In the genomic region with DNA sequence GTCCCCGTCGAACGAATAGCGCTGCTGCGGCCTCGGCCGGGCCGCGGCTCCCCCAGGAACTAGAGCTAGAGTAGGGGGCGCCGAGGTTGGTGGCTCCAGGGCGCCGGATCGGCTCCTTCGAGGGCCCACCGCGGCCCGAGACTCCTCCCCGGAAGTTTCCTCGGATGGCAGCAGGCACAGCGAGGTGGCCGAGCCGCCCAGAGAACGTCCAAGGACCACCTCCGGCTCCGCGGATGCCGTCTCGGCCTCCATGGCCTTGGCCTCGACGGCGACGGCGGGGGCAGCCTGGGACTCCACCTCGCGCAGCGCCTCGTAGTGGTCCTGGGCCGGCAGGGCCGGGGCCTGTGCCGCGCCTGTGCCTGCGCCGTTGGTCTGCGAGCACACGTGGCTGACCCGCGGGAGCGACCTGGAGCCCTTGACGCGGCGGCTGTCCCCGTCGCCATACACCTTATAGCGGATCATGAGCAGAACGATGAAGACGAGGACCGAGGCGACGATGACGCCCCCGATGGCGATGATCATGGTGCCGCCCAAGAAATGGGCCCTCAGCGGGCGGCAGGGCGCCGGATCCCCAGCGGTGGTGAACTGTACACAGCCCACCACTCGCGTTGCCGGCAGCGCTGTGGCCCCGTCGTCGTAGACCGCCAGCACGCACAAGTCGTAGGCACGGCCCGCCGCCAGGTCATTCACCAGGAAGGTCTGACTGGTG, we compare ENCODE assay signal across 1 cellular context.
TF ChIP-seq lines count a peak whose summit lies in the region.

No MANE protein-coding gene starts in this region.

TF ChIP-seq in A549, 52 proteins besides CTCF, POLR2A, EP300 and RAD21 (continued from another document):
- TF ChIP-seq, protein P1, sequence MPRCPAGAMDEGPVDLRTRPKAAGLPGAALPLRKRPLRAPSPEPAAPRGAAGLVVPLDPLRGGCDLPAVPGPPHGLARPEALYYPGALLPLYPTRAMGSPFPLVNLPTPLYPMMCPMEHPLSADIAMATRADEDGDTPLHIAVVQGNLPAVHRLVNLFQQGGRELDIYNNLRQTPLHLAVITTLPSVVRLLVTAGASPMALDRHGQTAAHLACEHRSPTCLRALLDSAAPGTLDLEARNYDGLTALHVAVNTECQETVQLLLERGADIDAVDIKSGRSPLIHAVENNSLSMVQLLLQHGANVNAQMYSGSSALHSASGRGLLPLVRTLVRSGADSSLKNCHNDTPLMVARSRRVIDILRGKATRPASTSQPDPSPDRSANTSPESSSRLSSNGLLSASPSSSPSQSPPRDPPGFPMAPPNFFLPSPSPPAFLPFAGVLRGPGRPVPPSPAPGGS (IDR thresholded peaks at IDR 0.05) = no peak
- TF ChIP-seq RNF2 (IDR thresholded peaks at IDR 0.05; ENCODE audit: borderline replicate concordance, low read depth) = no peak
- no peak for TF ChIP-seq KDM5A (IDR thresholded peaks at IDR 0.05)
- no peak for TF ChIP-seq CEBPB (IDR thresholded peaks at IDR 0.05)
- TF ChIP-seq CHD4 (IDR thresholded peaks at IDR 0.05; ENCODE audit: borderline replicate concordance) = no peak
- no peak for TF ChIP-seq TFCP2L1 (CRISPR knock-in tag; IDR thresholded peaks at IDR 0.05)
- no peak for TF ChIP-seq FOXS1 (CRISPR knock-in tag; IDR thresholded peaks at IDR 0.05)
- no peak for TF ChIP-seq JUN (IDR thresholded peaks at IDR 0.05)
- TF ChIP-seq CBX2 (IDR thresholded peaks at IDR 0.05; ENCODE audit: borderline replicate concordance, low read depth) = no peak
- TF ChIP-seq ATOH8 (CRISPR knock-in tag; IDR thresholded peaks at IDR 0.05; ENCODE audit: low read depth) = no peak
- TF ChIP-seq ELK1 (IDR thresholded peaks at IDR 0.05; ENCODE audit: low read depth, low read length) = no peak
- no peak for TF ChIP-seq EHF (CRISPR knock-in tag; IDR thresholded peaks at IDR 0.05)
- TF ChIP-seq NPAS2 (CRISPR knock-in tag; IDR thresholded peaks at IDR 0.05; ENCODE audit: borderline replicate concordance) = no peak
- TF ChIP-seq SMC3 (IDR thresholded peaks at IDR 0.05) = no peak
- TF ChIP-seq USF2 (IDR thresholded peaks at IDR 0.05) = no peak
- TF ChIP-seq ZSCAN20 (CRISPR knock-in tag; IDR thresholded peaks at IDR 0.05) = no peak
